In genomic region chr15:66027268-66027806, GRCh38 we compare ENCODE assay signal across 22 cellular contexts.
DNase-seq lines count a peak whose midpoint lies in the region; TF ChIP-seq lines count a peak whose summit lies in the region.
"Had no signal": no experiment of that assay in that cellular context is flagged by ENCODE, and none has a peak within 500 bp of the region (broad histone marks: within the 10 kb centered on the region; RNA-seq: fewer than 3 reads in every experiment).

No MANE protein-coding gene starts in this region.

- no peak for TF ChIP-seq CTCF in mammary epithelial cell (conservative IDR thresholded peaks at IDR 0.05 in 1 of 2, IDR thresholded peaks at IDR 0.05 in 1 of 2; ENCODE audit: extremely low read depth in 1 of 2, insufficient read depth in 1 of 2, low read depth in 1 of 2, low read length in 2 of 2)
- no peak for TF ChIP-seq CTCF in GM10266 (IDR thresholded peaks at IDR 0.05; ENCODE audit: control insufficient read depth, insufficient read depth, low read depth, missing control alignments)
- TF ChIP-seq CTCF in spleen (IDR thresholded peaks at IDR 0.05 in 8 of 11, conservative IDR thresholded peaks at IDR 0.05 in 3 of 11) = no peak

- no peaks in the 10 kb centered on the region for H3K27me3 ChIP-seq in mammary epithelial cell (ENCODE audit: insufficient read depth, low read length)
- peaks cover 0 to 33% (median 0%) of the 10 kb centered on the region in 7 donors for H3K27me3 ChIP-seq in spleen (replicated peaks in 1 of 7)
- H3K27me3 ChIP-seq: SJCRH30 had no signal

- H3K4me3 ChIP-seq in mammary epithelial cell (replicated peaks in 1 of 3; ENCODE audit: insufficient read depth in 1 of 3, low read depth in 2 of 3, low read length in 3 of 3) = no peak overlapping the region
- no peak overlapping the region for H3K4me3 ChIP-seq in spleen
- H3K4me3 ChIP-seq: coronary artery, lung, SJCRH30 had no signal

- BruUV-seq in mammary epithelial cell (replicated peaks; lab: Mats Ljungman, UMichigan) = no TSS peak

- no peaks in the 10 kb centered on the region for H4K20me1 ChIP-seq in mammary epithelial cell (ENCODE audit: insufficient read depth, low read length)

- H3K79me2 ChIP-seq in mammary epithelial cell (ENCODE audit: insufficient read depth, low read length) = no peaks in the 10 kb centered on the region
- H3K79me2 ChIP-seq: parathyroid adenoma had no signal

- intact Hi-C loops in mammary epithelial cell (cut with micrococcal nuclease) = no loop called here
- intact Hi-C loops in spleen (cut with DNase I; ENCODE audit: low total_unique reads) = no loop called here

- WGBS in mammary epithelial cell (ENCODE audit: low coverage, missing lambda C conversion rate) = 85% methylated on average over 4 of the region's 5 CpGs
- WGBS in spleen, 5 donors = 44 to 54% (median 48%) methylated on average over 5 of the region's 5 CpGs

- in situ Hi-C loops in mammary epithelial cell (cut with MboI; ENCODE audit: low sequenced_read_pairs in 2 of 2) = no loop called here

- no peaks in the 10 kb centered on the region for H3K36me3 ChIP-seq in mammary epithelial cell (ENCODE audit: insufficient read depth, low read length)
- H3K36me3 ChIP-seq in spleen = no peaks in the 10 kb centered on the region
- H3K36me3 ChIP-seq: SJCRH30 had no signal

- dilution Hi-C loops in mammary epithelial cell (cut with HindIII; ENCODE audit: low sequenced_read_pairs) = no loop called here

- no peaks in the 10 kb centered on the region for H3K9me3 ChIP-seq in mammary epithelial cell (replicated peaks; ENCODE audit: insufficient read depth, low read length)
- H3K9me3 ChIP-seq in spleen = peaks cover 0 to 11% (median 5%) of the 10 kb centered on the region in 8 donors
- H3K9me3 ChIP-seq: SJCRH30 had no signal

- peaks cover 15% of the 10 kb centered on the region for H3K4me1 ChIP-seq in mammary epithelial cell (ENCODE audit: insufficient read depth, low read length)
- no peaks in the 10 kb centered on the region for H3K4me1 ChIP-seq in spleen
- H3K4me1 ChIP-seq: SJCRH30 had no signal

- H3K27ac ChIP-seq in mammary epithelial cell (ENCODE audit: insufficient read depth, low read depth, low read length) = no peak overlapping the region
- H3K27ac ChIP-seq in spleen = no peak overlapping the region
- H3K27ac ChIP-seq: coronary artery, parathyroid adenoma, SJCRH30 had no signal

- H2AFZ ChIP-seq in mammary epithelial cell (ENCODE audit: low read depth, low read length) = no peak overlapping the region
- H2AFZ ChIP-seq: parathyroid adenoma had no signal

- H3K4me2 ChIP-seq in mammary epithelial cell (ENCODE audit: insufficient read depth, low read depth, low read length) = no peak overlapping the region

- peak; percentile 50 for DNase-seq in ELR (ENCODE audit: low read depth)
- peak; percentile 46 for DNase-seq in NCI-H69 (lab: John Stamatoyannopoulos, UW)
- DNase-seq in mammary epithelial cell = peak; percentile 60
- peak; percentile 20 for DNase-seq in mucosa of gallbladder (ENCODE audit: low spot score)
- DNase-seq in GM10266 (ENCODE audit: extremely low spot score) = no peak
- no peak for DNase-seq in HuH-7 (ENCODE audit: low spot score)
- DNase-seq in NCI-H1417 treated with DMSO at 0.1 percent for 48 hours (lab: John Stamatoyannopoulos, UW) = no peak
- no peak for DNase-seq in spleen
- DNase-seq: activated CD4-positive, alpha-beta T cell treated with anti-CD3 and anti-CD28 coated beads for 48 hours; activated naive CD4-positive, alpha-beta T cell treated with anti-CD3 and anti-CD28 coated beads, Interleukin-2, amount 10 ng/mL, durations not matched to agents 7 days and 5 days; GOT3; MM.1S; naive thymus-derived CD4-positive, alpha-beta T cell; NCI-H187; NCI-H510A; SJCRH30; stimulated activated CD4-positive, alpha-beta T cell treated with anti-CD3 and anti-CD28 coated beads, Interleukin-4, amount 100 ng/mL, for 4 hours; stimulated activated CD8-positive, alpha-beta memory T cell treated with anti-CD3 and anti-CD28 coated beads, Interleukin-4, amount 100 ng/mL, for 48 hours; T-helper 9 cell had no signal

- H3K9ac ChIP-seq in mammary epithelial cell (ENCODE audit: insufficient read depth, low read length) = no peak overlapping the region
- H3K9ac ChIP-seq: parathyroid adenoma had no signal

- CTCF ChIA-PET in mammary epithelial cell (lab: Charles Lee; ENCODE audit: low non-redundant PET) = no interaction called here

- no peak for TF ChIP-seq POLR2A in spleen (IDR thresholded peaks at IDR 0.05)

Comparison
In these comparisons a context has a peak if more than half of its experiments do, and no peak if none do; other contexts are left out.
1. DNase-seq: peak in ELR (single experiment), NCI-H69 (single experiment), mammary epithelial cell (single experiment) and mucosa of gallbladder (single experiment); none in GM10266 (single experiment), HuH-7 (single experiment), NCI-H1417 treated with DMSO at 0.1 percent for 48 hours (single experiment) and spleen (single experiment).